ENCODE assay signal across 7 cellular contexts in genomic region chr10:71212249-71213126, GRCh38. TPM values are rescaled to one million over a fixed set of nuclear protein-coding genes. Genes with fewer than 3 reads are reported as not detected.
DNase-seq lines count a peak whose midpoint lies in the region; ATAC-seq lines count a peak whose summit lies in the region.

UNC5B (plus strand) TSS chr10:71212570; CDS start chr10:71212986, 416 bp downstream.

- no peaks in the 10 kb centered on the region for H3K36me3 Mint-ChIP-seq in activated CD4-positive, alpha-beta T cell treated with anti-CD3 and anti-CD28 coated beads, Interleukin-2, amount 10 ng/mL, durations not matched to agents 24 days and 14 days (ENCODE audit: low read depth)

- peak; percentile 80 for DNase-seq in NCI-H2171 (lab: John Stamatoyannopoulos, UW)
- DNase-seq in activated CD4-positive, alpha-beta T cell treated with anti-CD3 and anti-CD28 coated beads, Interleukin-2, amount 10 ng/mL, durations not matched to agents 24 days and 14 days = peak; percentile 85
- peak; percentile 71 for DNase-seq in cortex of kidney (lab: John Stamatoyannopoulos, UW)
- DNase-seq in left colon = peak; percentile 85 to 91
- DNase-seq in stimulated activated CD4-positive, alpha-beta T cell treated with anti-CD3 and anti-CD28 coated beads, Interleukin-15, amount 100 ng/mL, for 48 hours (ENCODE audit: low read depth in 2 of 2) = peak; percentile 28 to 43

- peaks cover 78% of the 10 kb centered on the region for H3K27me3 Mint-ChIP-seq in activated CD4-positive, alpha-beta T cell treated with anti-CD3 and anti-CD28 coated beads, Interleukin-2, amount 10 ng/mL, durations not matched to agents 24 days and 14 days

- ATAC-seq in GM19372 (IDR thresholded peaks at IDR 0.05; ENCODE audit: low read depth, unreplicated experiment) (peak; percentile 74), left colon (peak; percentile 80), HG02840 (IDR thresholded peaks at IDR 0.05; ENCODE audit: low FRiP score, unreplicated experiment) (no peak)

- H3K9me3 Mint-ChIP-seq in activated CD4-positive, alpha-beta T cell treated with anti-CD3 and anti-CD28 coated beads, Interleukin-2, amount 10 ng/mL, durations not matched to agents 24 days and 14 days = no peaks in the 10 kb centered on the region

- H3K4me1 Mint-ChIP-seq in activated CD4-positive, alpha-beta T cell treated with anti-CD3 and anti-CD28 coated beads, Interleukin-2, amount 10 ng/mL, durations not matched to agents 24 days and 14 days = peaks cover 3% of the 10 kb centered on the region

- H3K4me3 Mint-ChIP-seq in activated CD4-positive, alpha-beta T cell treated with anti-CD3 and anti-CD28 coated beads, Interleukin-2, amount 10 ng/mL, durations not matched to agents 24 days and 14 days = peak within 1 kb of the TSS; percentile 41

- intact Hi-C loops in activated CD4-positive, alpha-beta T cell treated with anti-CD3 and anti-CD28 coated beads, Interleukin-2, amount 10 ng/mL, durations not matched to agents 24 days and 14 days (cut with micrococcal nuclease) = no loop called here
- intact Hi-C loops in left colon (cut with DNase I, micrococcal nuclease) = loop anchor here in 1 of 2 donors (10.0 kb wide), 1 partner anchor 52 kb away; no protein-coding TSS in a partner anchor

- no peak within 1 kb of the TSS for H3K27ac Mint-ChIP-seq in activated CD4-positive, alpha-beta T cell treated with anti-CD3 and anti-CD28 coated beads, Interleukin-2, amount 10 ng/mL, durations not matched to agents 24 days and 14 days

RNA-seq across cellular contexts. Expression of gene UNC5B, which starts in this region (rescaled TPM):
- 0.02 and 0.14 TPM in 2 replicates for total RNA-seq in activated CD4-positive, alpha-beta T cell treated with anti-CD3 and anti-CD28 coated beads, Interleukin-2, amount 10 ng/mL, durations not matched to agents 24 days and 14 days
- 10 to 100 TPM; 19.4 to 32.4 TPM for total RNA-seq in left colon

Comparison
In these comparisons a context has a peak if more than half of its experiments do, and no peak if none do; other contexts are left out.
1. RNA of gene UNC5B (total RNA-seq): 19.4 to 32.4 TPM in left colon; 0.02 to 0.14 TPM in activated CD4-positive, alpha-beta T cell treated with anti-CD3 and anti-CD28 coated beads, Interleukin-2, amount 10 ng/mL, durations not matched to agents 24 days and 14 days; every median in the first group is over 10 times any median in the second.
2. Peak in DNase-seq in activated CD4-positive, alpha-beta T cell treated with anti-CD3 and anti-CD28 coated beads, Interleukin-2, amount 10 ng/mL, durations not matched to agents 24 days and 14 days; RNA of the gene not detected or under 1 TPM.
3. DNase-seq: peak in every context shown above with its lines; median percentile 88 in left colon; 85 in activated CD4-positive, alpha-beta T cell treated with anti-CD3 and anti-CD28 coated beads, Interleukin-2, amount 10 ng/mL, durations not matched to agents 24 days and 14 days; 80 in NCI-H2171; 71 in cortex of kidney; 36 in stimulated activated CD4-positive, alpha-beta T cell treated with anti-CD3 and anti-CD28 coated beads, Interleukin-15, amount 100 ng/mL, for 48 hours.